In the genomic region with DNA sequence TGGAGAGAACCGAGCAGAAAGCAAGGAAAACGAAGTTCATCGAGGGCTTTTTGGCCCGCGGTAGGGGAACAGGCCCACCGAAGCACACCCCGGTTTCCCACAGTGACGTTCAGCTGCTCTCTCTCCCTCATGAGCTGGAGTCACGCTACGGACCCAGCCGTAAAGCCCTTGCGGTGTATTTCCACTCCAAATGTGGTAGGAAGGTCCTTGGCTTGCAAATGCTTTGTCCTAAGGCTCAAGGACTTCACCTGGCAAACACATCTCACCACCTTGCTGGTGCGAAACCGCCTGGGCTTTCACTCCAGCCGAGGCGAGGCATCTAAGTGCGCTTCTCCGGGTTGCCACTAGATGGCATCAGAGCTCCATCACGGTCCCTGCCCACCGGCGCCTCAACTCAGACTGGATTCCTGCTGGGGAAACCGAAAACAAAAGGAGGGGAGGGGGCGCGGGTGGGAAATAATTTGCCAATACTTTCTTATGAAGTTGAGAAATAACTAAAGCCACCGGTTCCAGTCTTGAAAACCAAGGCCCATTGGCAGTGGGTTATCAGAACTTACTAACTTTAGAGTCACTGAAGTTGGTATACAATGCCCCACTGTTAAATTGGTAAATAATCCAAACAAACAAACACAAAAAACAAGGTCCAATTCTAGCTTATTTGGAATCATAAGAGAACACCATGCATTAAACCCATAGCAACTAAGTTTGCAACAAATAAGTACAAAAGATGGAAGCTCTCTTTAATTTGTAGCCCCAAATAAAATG, we compare ENCODE assay signal across 8 cellular contexts. TPM values are rescaled to one million over a fixed set of nuclear protein-coding genes. Genes with fewer than 3 reads are reported as not detected.
DNase-seq lines count a peak whose midpoint lies in the region; ATAC-seq and TF ChIP-seq lines count a peak whose summit lies in the region.

No MANE protein-coding gene starts in this region.

- WGBS in mesodermal cell (ENCODE audit: insufficient coverage in 2 of 2), 2 experiments, result 30 to 33% methylated on average over 19 of the region's 25 CpGs

- H3K27ac ChIP-seq in CD8-positive, alpha-beta T cell (ENCODE audit: low read depth, low read length), result no peak overlapping the region
- H3K27ac ChIP-seq in mesodermal cell (ENCODE audit: low read depth, low read length, severe bottlenecking), result peak overlapping the region; percentile 64

- H3K27me3 Mint-ChIP-seq in CD8-positive, alpha-beta T cell (ENCODE audit: low read depth), result peaks cover 59% of the 10 kb centered on the region

- peak; percentile 84 for ATAC-seq in CD8-positive, alpha-beta T cell
- ATAC-seq in GM21723 (IDR thresholded peaks at IDR 0.05; ENCODE audit: unreplicated experiment), result peak; percentile 56
- no peak for ATAC-seq in HG02840 (IDR thresholded peaks at IDR 0.05; ENCODE audit: low FRiP score, unreplicated experiment)

- peak; percentile 76 for TF ChIP-seq CTCF in CD8-positive, alpha-beta T cell (IDR thresholded peaks at IDR 0.05)

- peaks cover 16% of the 10 kb centered on the region for H3K27me3 ChIP-seq in CD8-positive, alpha-beta T cell (ENCODE audit: insufficient read depth, low read length)

- peak; percentile 30 to 78 (median 55) for DNase-seq in CD8-positive, alpha-beta T cell
- peak; percentile 37 for DNase-seq in NCI-H2196 treated with DMSO at 0.1 percent for 48 hours (lab: John Stamatoyannopoulos, UW; ENCODE audit: unreplicated experiment)
- DNase-seq in activated CD4-positive, alpha-beta T cell treated with anti-CD3 and anti-CD28 coated beads, Interleukin-2, amount 50 U/mL, for 4 hours, result peak; percentile 54 to 56
- DNase-seq in ecto neural progenitor cell (ENCODE audit: low spot score), result peak; percentile 86
- DNase-seq in stimulated activated CD8-positive, alpha-beta memory T cell treated with anti-CD3 and anti-CD28 coated beads, Interleukin-4, amount 100 ng/mL, for 4 hours (ENCODE audit: low read depth in 2 of 2, low spot score in 1 of 2), result peak; percentile 28 to 41

- H3K4me3 ChIP-seq in CD8-positive, alpha-beta T cell (ENCODE audit: low read depth, low read length), result no peak overlapping the region
- no peak overlapping the region for H3K4me3 ChIP-seq in mesodermal cell (ENCODE audit: extremely low read depth, insufficient read depth, low read length, poor library complexity, severe bottlenecking)

- H3K9me3 Mint-ChIP-seq in CD8-positive, alpha-beta T cell, result no peaks in the 10 kb centered on the region

- no peak overlapping the region for H3K27ac Mint-ChIP-seq in CD8-positive, alpha-beta T cell

- H3K4me1 ChIP-seq in CD8-positive, alpha-beta T cell (ENCODE audit: insufficient read depth, low read length), result no peaks in the 10 kb centered on the region
- no peaks in the 10 kb centered on the region for H3K4me1 ChIP-seq in mesodermal cell (ENCODE audit: control insufficient read depth, insufficient read depth, low read length, poor library complexity, severe bottlenecking)

- no peaks in the 10 kb centered on the region for H3K36me3 ChIP-seq in CD8-positive, alpha-beta T cell (ENCODE audit: insufficient read depth, low read length)
- no peaks in the 10 kb centered on the region for H3K36me3 ChIP-seq in mesodermal cell (ENCODE audit: control insufficient read depth, insufficient read depth, low read length)

- POLR2A ChIA-PET in CD8-positive, alpha-beta T cell (lab: Charles Lee), result no interaction called here

- CTCF ChIA-PET in CD8-positive, alpha-beta T cell (lab: Charles Lee), result interaction anchor here (0.6 to 12.7 kb wide), 40 partner anchors 10 to 1154 kb away, joined by 3 to 218 read pairs (median 4); a partner anchor contains a TSS

- H3K9me3 ChIP-seq in CD8-positive, alpha-beta T cell (ENCODE audit: low read length), result no peaks in the 10 kb centered on the region
- no peaks in the 10 kb centered on the region for H3K9me3 ChIP-seq in mesodermal cell (ENCODE audit: control insufficient read depth, low read length)

- no peak overlapping the region for H3K4me3 Mint-ChIP-seq in CD8-positive, alpha-beta T cell

- intact Hi-C loops in CD8-positive, alpha-beta T cell (cut with DNase I, micrococcal nuclease), result loop anchor here (1.0 to 2.0 kb wide), 9 partner anchors 71 to 1155 kb away; a partner anchor contains a TSS

- peaks cover 2% of the 10 kb centered on the region for H3K4me1 Mint-ChIP-seq in CD8-positive, alpha-beta T cell (ENCODE audit: low read depth)

- H3K36me3 Mint-ChIP-seq in CD8-positive, alpha-beta T cell, result no peaks in the 10 kb centered on the region

RNA-seq across cellular contexts. Expression of a gene that starts 13.4 kb away (rescaled TPM):
- total RNA-seq in CD8-positive, alpha-beta T cell, result not detected
- polyA plus RNA-seq in mesodermal cell (2013, experiment 1 of 2), result 8.1 TPM
- polyA plus RNA-seq in mesodermal cell (2013, experiment 2 of 2), result 6.1 TPM

Comparison
In these comparisons a context has a peak if more than half of its experiments do, and no peak if none do; other contexts are left out.
1. DNase-seq: peak in every context shown above with its lines; median percentile 86 in ecto neural progenitor cell; 55 in CD8-positive, alpha-beta T cell; 55 in activated CD4-positive, alpha-beta T cell treated with anti-CD3 and anti-CD28 coated beads, Interleukin-2, amount 50 U/mL, for 4 hours; 37 in NCI-H2196 treated with DMSO at 0.1 percent for 48 hours; 34 in stimulated activated CD8-positive, alpha-beta memory T cell treated with anti-CD3 and anti-CD28 coated beads, Interleukin-4, amount 100 ng/mL, for 4 hours.